ENCODE assay signal across 7 cellular contexts in genomic region chr17:7484964-7485377, GRCh38. TPM values are rescaled to one million over a fixed set of nuclear protein-coding genes. Genes with fewer than 3 reads are reported as not detected.
DNase-seq lines count a peak whose midpoint lies in the region; ATAC-seq and TF ChIP-seq lines count a peak whose summit lies in the region.

No MANE protein-coding gene starts in this region.

- H3K27ac ChIP-seq in PC-3 (ENCODE audit: low read length) (peak overlapping the region; percentile 94), fibroblast of lung (ENCODE audit: insufficient read depth, low read length) (peak overlapping the region; percentile 100), skeletal muscle tissue (ENCODE audit: low read depth, low read length) (peak overlapping the region; percentile 100)

- H2AFZ ChIP-seq in PC-3 (ENCODE audit: low read length), result no peak overlapping the region
- H2AFZ ChIP-seq in fibroblast of lung (ENCODE audit: low read length), result no peak overlapping the region

- ATAC-seq in GM19395 (IDR thresholded peaks at IDR 0.05; ENCODE audit: unreplicated experiment) (peak; percentile 10), PC-3 (no peak; the same call in 1 of the 2 replicates)

- H3K9me2 ChIP-seq in PC-3 (replicated peaks; ENCODE audit: low read length), result no peaks in the 10 kb centered on the region

- H3K4me1 ChIP-seq in PC-3 (ENCODE audit: insufficient read depth, low read length), result peaks cover 21% of the 10 kb centered on the region
- H3K4me1 ChIP-seq in fibroblast of lung (ENCODE audit: control insufficient read depth, extremely low read depth, insufficient read depth, low read length), result peaks cover 20% of the 10 kb centered on the region
- peaks cover 48 to 54% (median 54%) of the 10 kb centered on the region in 3 donors for H3K4me1 ChIP-seq in skeletal muscle tissue (ENCODE audit: control insufficient read depth in 3 of 3, insufficient read depth in 3 of 3, low read length in 3 of 3)

- intact Hi-C loops in PC-3 (cut with micrococcal nuclease), result loop anchor here (1.0 to 5.0 kb wide), 2 partner anchors 50 to 223 kb away; partner anchors contain the start of genes CLDN7 and TMEM102

- TF ChIP-seq CTCF in PC-3 (conservative IDR thresholded peaks at IDR 0.05; ENCODE audit: low read depth, low read length) (0 out of 2 replicates have a peak, but pooled peaks have one; percentile 13), fibroblast of lung (conservative IDR thresholded peaks at IDR 0.05 in 1 of 2, IDR thresholded peaks at IDR 0.05 in 1 of 2; ENCODE audit: low read depth in 1 of 2, low read length in 2 of 2) (no peak)

- POLR2A ChIA-PET in PC-3 (lab: Charles Lee; ENCODE audit: unreplicated experiment), result interaction anchor here (0.6 kb wide), 1 partner anchor 204 kb away, joined by 4 read pairs; no protein-coding TSS in a partner anchor

- H3K36me3 ChIP-seq in PC-3 (ENCODE audit: low read depth, low read length) (0 out of 2 replicates have a peak, but pooled peaks cover 2% of the 10 kb centered on the region), fibroblast of lung (ENCODE audit: control insufficient read depth, insufficient read depth, low read length) (peaks cover 1% of the 10 kb centered on the region), skeletal muscle tissue (ENCODE audit: control insufficient read depth in 3 of 3, insufficient read depth in 3 of 3, low read length in 3 of 3) (no peaks in the 10 kb centered on the region)

- H3K9me3 ChIP-seq in PC-3 (ENCODE audit: low read length) (no peaks in the 10 kb centered on the region), fibroblast of lung (ENCODE audit: control insufficient read depth, insufficient read depth, low read depth, low read length) (no peaks in the 10 kb centered on the region), skeletal muscle tissue (ENCODE audit: control insufficient read depth in 3 of 3, low read length in 3 of 3) (no peaks in the 10 kb centered on the region)

- H4K20me1 ChIP-seq in PC-3 (ENCODE audit: low read length) (peaks cover 36% of the 10 kb centered on the region), fibroblast of lung (ENCODE audit: control insufficient read depth, extremely low read depth, insufficient read depth, low read length) (no peaks in the 10 kb centered on the region)

- TSS peak; percentile 41 for BruUV-seq in PC-3 (replicated peaks; lab: Mats Ljungman, UMichigan)

- peak overlapping the region; percentile 97 for H3K9ac ChIP-seq in PC-3 (ENCODE audit: low read length)
- H3K9ac ChIP-seq in fibroblast of lung (ENCODE audit: insufficient read depth, low read length), result peak overlapping the region; percentile 72
- H3K9ac ChIP-seq in skeletal muscle tissue (ENCODE audit: low read depth in 1 of 3, low read length in 3 of 3), result peak overlapping the region; percentile 85 to 98 (median 86)

- H3K4me2 ChIP-seq in PC-3 (ENCODE audit: low read length) (peak overlapping the region; percentile 99), fibroblast of lung (ENCODE audit: extremely low read depth, insufficient read depth, low read length) (peak overlapping the region; percentile 96)

- CTCF ChIA-PET in PC-3 (lab: Charles Lee), result no interaction called here

- peak overlapping the region; percentile 76 for H3K4me3 ChIP-seq in PC-3 (ENCODE audit: low read length)
- H3K4me3 ChIP-seq in fibroblast of lung (replicated peaks in 1 of 4; ENCODE audit: control extremely low read depth in 1 of 4, insufficient read depth in 1 of 4, low read depth in 3 of 4, low read length in 4 of 4), result peak overlapping the region; percentile 66 to 87 (median 78)
- peak overlapping the region; percentile 52 to 97 (median 81) for H3K4me3 ChIP-seq in skeletal muscle tissue (ENCODE audit: low read length in 3 of 3)

- no peaks in the 10 kb centered on the region for H3F3A ChIP-seq in PC-3 (ENCODE audit: low read length, unreplicated experiment)

- DNase-seq in PC-3 (no peak), fibroblast of lung (ENCODE audit: low read depth in 2 of 2) (no peak), NCI-H2081 (lab: John Stamatoyannopoulos, UW) (no peak), GDM1 (lab: John Stamatoyannopoulos, UW) (no peak)
- DNase-seq in activated CD4-positive, alpha-beta T cell treated with anti-CD3 and anti-CD28 coated beads for 1 hour, result no peak

- H3K79me2 ChIP-seq in PC-3 (ENCODE audit: low read length), result peaks cover 61% of the 10 kb centered on the region
- peaks cover 57% of the 10 kb centered on the region for H3K79me2 ChIP-seq in fibroblast of lung (ENCODE audit: control insufficient read depth, insufficient read depth, low read length)

- H3K27me3 ChIP-seq in PC-3 (ENCODE audit: low read length) (no peaks in the 10 kb centered on the region), fibroblast of lung (ENCODE audit: control insufficient read depth, insufficient read depth, low read length) (no peaks in the 10 kb centered on the region), skeletal muscle tissue (ENCODE audit: control insufficient read depth in 3 of 3, insufficient read depth in 3 of 3, low read length in 3 of 3) (no peaks in the 10 kb centered on the region)

RNA-seq across cellular contexts. Expression of gene POLR2A, which starts 0.8 kb away (rescaled TPM):
- total RNA-seq in PC-3 (2014; rRNA removed) (47.1 and 95.7 TPM in 2 replicates), fibroblast of lung (60.1 and 75.8 TPM in 2 replicates), skeletal muscle tissue (91.3 TPM)
- polyA plus RNA-seq in fibroblast of lung, result 6.8 and 7.1 TPM in 2 replicates
- 56.0 and 62.6 TPM in 2 replicates for polyA plus RNA-seq in fibroblast of lung (2012)
- polyA minus RNA-seq in fibroblast of lung (ENCODE audit: low replicate concordance), result 232 and 413 TPM in 2 replicates

RNA-seq across cellular contexts. Expression of gene SLC35G6, which starts 3.7 kb away (rescaled TPM):
- total RNA-seq in PC-3 (2014; rRNA removed), result not detected in 2 replicates
- not detected in 2 replicates for total RNA-seq in fibroblast of lung
- polyA plus RNA-seq in fibroblast of lung, result not detected in 2 replicates
- not detected in 2 replicates for polyA plus RNA-seq in fibroblast of lung (2012)
- polyA minus RNA-seq in fibroblast of lung (ENCODE audit: low replicate concordance), result not detected in 2 replicates
- not detected for total RNA-seq in skeletal muscle tissue

RNA-seq across cellular contexts. Expression of gene ZBTB4, which starts 5.5 kb away (rescaled TPM):
- total RNA-seq in PC-3 (2014; rRNA removed) (14.7 and 18.4 TPM in 2 replicates), fibroblast of lung (16.4 and 29.9 TPM in 2 replicates), skeletal muscle tissue (10.4 TPM)
- 21.3 and 22.3 TPM in 2 replicates for polyA plus RNA-seq in fibroblast of lung
- 37.4 and 43.3 TPM in 2 replicates for polyA plus RNA-seq in fibroblast of lung (2012)
- 74.3 and 81.7 TPM in 2 replicates for polyA minus RNA-seq in fibroblast of lung (ENCODE audit: low replicate concordance)

RNA-seq across cellular contexts. Expression of gene CHRNB1, which starts 40.1 kb away (rescaled TPM):
- total RNA-seq in PC-3 (2014; rRNA removed) (2.1 and 2.9 TPM in 2 replicates), fibroblast of lung (5.6 and 12.2 TPM in 2 replicates), skeletal muscle tissue (31.3 TPM)
- polyA plus RNA-seq in fibroblast of lung, result 6.3 and 9.2 TPM in 2 replicates
- 4.4 and 7.1 TPM in 2 replicates for polyA plus RNA-seq in fibroblast of lung (2012)
- polyA minus RNA-seq in fibroblast of lung (ENCODE audit: low replicate concordance), result 7.1 and 8.8 TPM in 2 replicates

RNA-seq across cellular contexts. Expression of gene FGF11, which starts 45.7 kb away (rescaled TPM):
- total RNA-seq in PC-3 (2014; rRNA removed), result 0.69 and 1.0 TPM in 2 replicates
- total RNA-seq in fibroblast of lung, result 0.33 and 1.3 TPM in 2 replicates
- 0.43 and 0.87 TPM in 2 replicates for polyA plus RNA-seq in fibroblast of lung
- polyA plus RNA-seq in fibroblast of lung (2012), result 0.44 and 0.79 TPM in 2 replicates
- 0.43 and 5.0 TPM in 2 replicates for polyA minus RNA-seq in fibroblast of lung (ENCODE audit: low replicate concordance)
- 1.0 TPM for total RNA-seq in skeletal muscle tissue
